Comparison of ENCODE assay signal across 8 cellular contexts in the genomic region with DNA sequence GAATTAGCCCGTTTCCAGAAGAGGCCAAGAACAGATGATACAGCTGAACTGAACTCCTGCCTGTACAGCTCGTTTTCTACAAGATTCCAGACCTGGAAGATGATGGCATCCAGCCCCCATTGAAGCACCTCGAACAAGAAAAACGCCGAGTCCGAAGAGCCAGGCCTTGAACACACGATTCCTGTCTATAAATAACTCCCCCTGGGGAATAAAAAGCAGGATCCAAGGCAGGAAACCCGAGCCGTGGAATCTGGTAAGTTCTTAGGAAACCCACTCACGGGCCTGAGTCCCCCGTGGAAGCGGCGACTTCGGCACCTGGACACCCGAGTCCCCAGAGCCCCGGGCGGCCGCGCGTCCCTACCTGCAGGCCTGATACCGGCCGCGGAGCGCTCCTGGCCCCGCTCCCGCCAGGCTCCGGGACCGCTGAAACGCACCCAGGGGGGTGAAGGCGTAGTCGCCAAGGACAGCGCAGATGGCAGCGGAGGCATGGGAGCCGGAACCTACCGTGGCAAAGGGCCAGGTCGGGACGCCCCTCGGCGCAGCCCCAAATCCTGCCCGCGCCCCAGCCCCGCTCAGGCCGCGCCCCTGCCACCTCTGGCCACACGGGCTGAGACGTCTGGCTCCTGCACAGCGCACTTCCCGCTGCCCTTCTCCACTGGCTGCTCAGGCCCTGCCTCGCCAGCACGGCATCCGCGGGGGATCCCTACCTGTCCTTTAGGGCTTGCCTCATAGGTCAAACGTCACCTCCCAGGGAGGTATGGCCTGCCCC. TPM values are rescaled to one million over a fixed set of nuclear protein-coding genes. Genes with fewer than 3 reads are reported as not detected.
DNase-seq lines count a peak whose midpoint lies in the region.

No MANE protein-coding gene starts in this region.

- no peaks in the 10 kb centered on the region for H3K9me3 Mint-ChIP-seq in activated naive CD4-positive, alpha-beta T cell treated with anti-CD3 and anti-CD28 coated beads for 36 hours
- H3K9me3 Mint-ChIP-seq in activated CD4-positive, alpha-beta T cell treated with anti-CD3 and anti-CD28 coated beads, Interleukin-2, amount 10 ng/mL, durations not matched to agents 7 days and 5 days = no peaks in the 10 kb centered on the region

- H4K12ac ChIP-seq in trophoblast cell (ENCODE audit: low read depth, low read length) = no peak overlapping the region

- H4K91ac ChIP-seq in trophoblast cell (ENCODE audit: low read depth, low read length) = no peak overlapping the region

- peaks cover 9% of the 10 kb centered on the region for H3K27me3 Mint-ChIP-seq in activated naive CD4-positive, alpha-beta T cell treated with anti-CD3 and anti-CD28 coated beads for 36 hours (ENCODE audit: low read depth)
- peaks cover 16% of the 10 kb centered on the region for H3K27me3 Mint-ChIP-seq in activated CD4-positive, alpha-beta T cell treated with anti-CD3 and anti-CD28 coated beads, Interleukin-2, amount 10 ng/mL, durations not matched to agents 7 days and 5 days

- peaks cover 24% of the 10 kb centered on the region for H3K4me1 Mint-ChIP-seq in activated naive CD4-positive, alpha-beta T cell treated with anti-CD3 and anti-CD28 coated beads for 36 hours (ENCODE audit: low read depth)
- H3K4me1 Mint-ChIP-seq in activated CD4-positive, alpha-beta T cell treated with anti-CD3 and anti-CD28 coated beads, Interleukin-2, amount 10 ng/mL, durations not matched to agents 7 days and 5 days = peaks cover 27% of the 10 kb centered on the region

- H3K23ac ChIP-seq in trophoblast cell (ENCODE audit: low read length) = no peak overlapping the region

- POLR2A ChIA-PET in activated CD4-positive, alpha-beta T cell treated with anti-CD3 and anti-CD28 coated beads, Interleukin-2, amount 10 ng/mL, durations not matched to agents 7 days and 5 days (lab: Charles Lee) = no interaction called here

- no peak overlapping the region for H3K4ac ChIP-seq in trophoblast cell (ENCODE audit: low read depth, low read length)

- H3K9me3 ChIP-seq in trophoblast cell (ENCODE audit: insufficient read depth, low read depth, low read length) (no peaks in the 10 kb centered on the region), MG63 (no peaks in the 10 kb centered on the region)

- H3K4me2 ChIP-seq in trophoblast cell (ENCODE audit: low read length) = peak overlapping the region; percentile 90

- intact Hi-C loops in activated naive CD4-positive, alpha-beta T cell treated with anti-CD3 and anti-CD28 coated beads for 36 hours (cut with micrococcal nuclease) = loop anchor here (10.0 kb wide), 2 partner anchors 394 to 584 kb away; no protein-coding TSS in a partner anchor

- no peak overlapping the region for H2BK5ac ChIP-seq in trophoblast cell (ENCODE audit: low read depth, low read length, poor library complexity)

- H4K8ac ChIP-seq in trophoblast cell (ENCODE audit: low read depth, low read length) = peak overlapping the region; percentile 1

- no peak overlapping the region for H2BK12ac ChIP-seq in trophoblast cell (ENCODE audit: low read length)

- H3K27ac ChIP-seq in trophoblast cell (ENCODE audit: low read depth, low read length) = no peak overlapping the region

- CTCF ChIA-PET in activated naive CD4-positive, alpha-beta T cell treated with anti-CD3 and anti-CD28 coated beads for 36 hours (lab: Charles Lee) = interaction anchor here (0.6 to 1.7 kb wide), 4 partner anchors 9 to 348 kb away, joined by 3 to 7 read pairs (median 4); no protein-coding TSS in a partner anchor
- CTCF ChIA-PET in activated CD4-positive, alpha-beta T cell treated with anti-CD3 and anti-CD28 coated beads, Interleukin-2, amount 10 ng/mL, durations not matched to agents 7 days and 5 days (lab: Charles Lee) = interaction anchor here (1.9 kb wide), 1 partner anchor 9 kb away, joined by 11 read pairs; no protein-coding TSS in a partner anchor

- H3K36me3 ChIP-seq in trophoblast cell (ENCODE audit: control insufficient read depth in 1 of 2, insufficient read depth in 2 of 2, low read length in 2 of 2) (no peaks in the 10 kb centered on the region), MG63 (no peaks in the 10 kb centered on the region)

- H2AK5ac ChIP-seq in trophoblast cell (ENCODE audit: low read length) = no peak overlapping the region

- peak overlapping the region; percentile 63 for H2AFZ ChIP-seq in trophoblast cell (ENCODE audit: insufficient read depth, low read length, poor library complexity)

- H3K79me2 ChIP-seq in trophoblast cell (ENCODE audit: control insufficient read depth, insufficient read depth, low read length, poor library complexity) = peaks cover 2% of the 10 kb centered on the region

- no peak overlapping the region for H3K27ac Mint-ChIP-seq in activated naive CD4-positive, alpha-beta T cell treated with anti-CD3 and anti-CD28 coated beads for 36 hours
- H3K27ac Mint-ChIP-seq in activated CD4-positive, alpha-beta T cell treated with anti-CD3 and anti-CD28 coated beads, Interleukin-2, amount 10 ng/mL, durations not matched to agents 7 days and 5 days = no peak overlapping the region

- H3K4me1 ChIP-seq in trophoblast cell (ENCODE audit: control insufficient read depth in 1 of 2, insufficient read depth in 2 of 2, low read length in 2 of 2) = peaks cover 3 to 6% of the 10 kb centered on the region in 2 experiments

- H3K36me3 Mint-ChIP-seq in activated naive CD4-positive, alpha-beta T cell treated with anti-CD3 and anti-CD28 coated beads for 36 hours (ENCODE audit: low read depth) = no peaks in the 10 kb centered on the region
- H3K36me3 Mint-ChIP-seq in activated CD4-positive, alpha-beta T cell treated with anti-CD3 and anti-CD28 coated beads, Interleukin-2, amount 10 ng/mL, durations not matched to agents 7 days and 5 days (ENCODE audit: low read depth) = no peaks in the 10 kb centered on the region

- peak overlapping the region; percentile 11 for H3K14ac ChIP-seq in trophoblast cell (ENCODE audit: low read length)

- no peaks in the 10 kb centered on the region for H3K27me3 ChIP-seq in trophoblast cell (ENCODE audit: insufficient read depth, low read length)
- H3K27me3 ChIP-seq in MG63 = no peaks in the 10 kb centered on the region

- H2BK120ac ChIP-seq in trophoblast cell (ENCODE audit: insufficient read depth, low read length, poor library complexity) = no peak overlapping the region

- whole genome bisulfite sequencing in trophoblast cell (ENCODE audit: extremely low coverage, insufficient coverage, insufficient read length) = no CpG with 5 or more reads among the region's 53 CpGs

- peak overlapping the region; percentile 66 for H3K4me3 ChIP-seq in trophoblast cell (ENCODE audit: low read depth, low read length)
- no peak overlapping the region for H3K4me3 ChIP-seq in MG63

- H3K4me3 Mint-ChIP-seq in activated naive CD4-positive, alpha-beta T cell treated with anti-CD3 and anti-CD28 coated beads for 36 hours = peak overlapping the region; percentile 62
- H3K4me3 Mint-ChIP-seq in activated CD4-positive, alpha-beta T cell treated with anti-CD3 and anti-CD28 coated beads, Interleukin-2, amount 10 ng/mL, durations not matched to agents 7 days and 5 days = peak overlapping the region; percentile 43

- peaks cover 3% of the 10 kb centered on the region for H3K79me1 ChIP-seq in trophoblast cell (ENCODE audit: low read length)

- peak overlapping the region; percentile 42 for H3K9ac ChIP-seq in trophoblast cell (ENCODE audit: low read length)

- DNase-seq in activated naive CD4-positive, alpha-beta T cell treated with anti-CD3 and anti-CD28 coated beads for 36 hours = peak; percentile 25
- no peak for DNase-seq in activated naive CD4-positive, alpha-beta T cell treated with Interleukin-2 at 50 U/mL for 16 hours
- no peak for DNase-seq in activated CD4-positive, alpha-beta T cell treated with anti-CD3 and anti-CD28 coated beads, Interleukin-2, amount 10 ng/mL, durations not matched to agents 7 days and 5 days
- DNase-seq in glomerular visceral epithelial cell (ENCODE audit: extremely low spot score) (peak; percentile 30), trophoblast cell (no peak), T1000 (lab: John Stamatoyannopoulos, UW) (no peak), MG63 (no peak), GF-D8 (lab: John Stamatoyannopoulos, UW) (no peak)

- no peak overlapping the region for H3K18ac ChIP-seq in trophoblast cell (ENCODE audit: low read length)

RNA-seq across cellular contexts. Expression of a gene that starts 14.0 kb away (rescaled TPM):
- 10 to 100 TPM; 12.5 to 12.6 TPM for total RNA-seq in activated naive CD4-positive, alpha-beta T cell treated with anti-CD3 and anti-CD28 coated beads for 36 hours
- 10 to 100 TPM; 15.8 to 15.9 TPM for total RNA-seq in activated CD4-positive, alpha-beta T cell treated with anti-CD3 and anti-CD28 coated beads, Interleukin-2, amount 10 ng/mL, durations not matched to agents 7 days and 5 days
- 6.7 and 7.1 TPM in 2 replicates for polyA plus RNA-seq in trophoblast cell (2013)
- total RNA-seq in MG63 (2014; rRNA removed; shearing (Covaris generic); ENCODE audit: low replicate concordance) = 4.2 and 5.2 TPM in 2 replicates

RNA-seq across cellular contexts. Expression of a gene that starts 26.0 kb away (rescaled TPM):
- under 1 TPM in 1 of 2 experiments, not detected in 1; 0.10 TPM for total RNA-seq in activated naive CD4-positive, alpha-beta T cell treated with anti-CD3 and anti-CD28 coated beads for 36 hours
- total RNA-seq in activated CD4-positive, alpha-beta T cell treated with anti-CD3 and anti-CD28 coated beads, Interleukin-2, amount 10 ng/mL, durations not matched to agents 7 days and 5 days = under 1 TPM in 1 of 2 experiments, not detected in 1; 0.17 TPM
- 0.05 and 0.10 TPM in 2 replicates for polyA plus RNA-seq in trophoblast cell (2013)
- total RNA-seq in MG63 (2014; rRNA removed; shearing (Covaris generic); ENCODE audit: low replicate concordance) = 0.16 TPM in 1 of 2 replicates, not detected in the other

Comparison
In these comparisons a context has a peak if more than half of its experiments do, and no peak if none do; other contexts are left out.
1. DNase-seq: peak in activated naive CD4-positive, alpha-beta T cell treated with anti-CD3 and anti-CD28 coated beads for 36 hours (single experiment) and glomerular visceral epithelial cell (single experiment); none in activated naive CD4-positive, alpha-beta T cell treated with Interleukin-2 at 50 U/mL for 16 hours (single experiment), activated CD4-positive, alpha-beta T cell treated with anti-CD3 and anti-CD28 coated beads, Interleukin-2, amount 10 ng/mL, durations not matched to agents 7 days and 5 days (single experiment), trophoblast cell (0 of 2), T1000 (single experiment), MG63 (single experiment) and GF-D8 (single experiment).